ENCODE assay signal across 2 cellular contexts in genomic region chr1:183328371-183328770, GRCh38.
TF ChIP-seq lines count a peak whose summit lies in the region.

No MANE protein-coding gene starts in this region.

TF ChIP-seq in H1, 55 proteins besides CTCF, POLR2A, EP300 and RAD21:
- TF ChIP-seq POU5F1 (IDR thresholded peaks at IDR 0.05; ENCODE audit: low read depth, low read length) (no peak), CHD1 (IDR thresholded peaks at IDR 0.05; ENCODE audit: low read depth, low read length) (no peak), FOSL1 (IDR thresholded peaks at IDR 0.05; ENCODE audit: insufficient read depth, low read depth, low read length) (no peak), TAF7 (optimal IDR thresholded peaks at IDR 0.05; ENCODE audit: borderline replicate concordance, low read depth, low read length) (no peak), HDAC2 (IDR thresholded peaks at IDR 0.05; ENCODE audit: borderline replicate concordance in 1 of 2, low read depth in 2 of 2, low read length in 2 of 2) (no peak), ASH2L (IDR thresholded peaks at IDR 0.05; ENCODE audit: low read length) (no peak), CHD7 (IDR thresholded peaks at IDR 0.05; ENCODE audit: insufficient replicate concordance, low read length) (no peak), RXRA (IDR thresholded peaks at IDR 0.05; ENCODE audit: insufficient read depth, low read depth, low read length) (no peak), BCL11A (IDR thresholded peaks at IDR 0.05; ENCODE audit: low read depth in 2 of 2, low read length in 2 of 2) (no peak), SIX5 (IDR thresholded peaks at IDR 0.05; ENCODE audit: low read depth, low read length) (no peak), EZH2 (IDR thresholded peaks at IDR 0.05; ENCODE audit: low read depth, low read length, severe bottlenecking) (no peak), CBX8 (IDR thresholded peaks at IDR 0.05; ENCODE audit: borderline replicate concordance, low read depth, low read length) (no peak), KDM4A (IDR thresholded peaks at IDR 0.05; ENCODE audit: low read depth, low read length, severe bottlenecking) (no peak), SIRT6 (IDR thresholded peaks at IDR 0.05; ENCODE audit: low read length) (no peak), SP1 (IDR thresholded peaks at IDR 0.05; ENCODE audit: low read depth, low read length) (no peak), TEAD4 (IDR thresholded peaks at IDR 0.05; ENCODE audit: low read depth, low read length) (no peak), GABPA (IDR thresholded peaks at IDR 0.05; ENCODE audit: borderline replicate concordance, insufficient read depth, low read length) (no peak), CHD2 (IDR thresholded peaks at IDR 0.05; ENCODE audit: low read length) (no peak)
- TF ChIP-seq, protein P1, sequence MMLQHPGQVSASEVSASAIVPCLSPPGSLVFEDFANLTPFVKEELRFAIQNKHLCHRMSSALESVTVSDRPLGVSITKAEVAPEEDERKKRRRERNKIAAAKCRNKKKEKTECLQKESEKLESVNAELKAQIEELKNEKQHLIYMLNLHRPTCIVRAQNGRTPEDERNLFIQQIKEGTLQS (IDR thresholded peaks at IDR 0.05; ENCODE audit: insufficient read depth, low read depth, low read length) = no peak
TF ChIP-seq in H1: peak in this region for 0.

TF ChIP-seq in HEK293T, 16 proteins besides CTCF, POLR2A, EP300 and RAD21:
- no peak for TF ChIP-seq SP1 (IDR thresholded peaks at IDR 0.05)
- no peak for TF ChIP-seq ARNT (IDR thresholded peaks at IDR 0.05)
